Comparison of ENCODE assay signal across 2 cellular contexts in genomic region chr2:119803101-119803500, GRCh38.
TF ChIP-seq lines count a peak whose summit lies in the region.

No MANE protein-coding gene starts in this region.

TF ChIP-seq in GM23338, 12 proteins besides CTCF, POLR2A, EP300 and RAD21 (continued from another document):
- TF ChIP-seq ZNF462 (CRISPR knock-in tag; IDR thresholded peaks at IDR 0.05) (no peak), CREB1 (CRISPR knock-in tag; IDR thresholded peaks at IDR 0.05; ENCODE audit: low read depth) (no peak), STAT1 (IDR thresholded peaks at IDR 0.05; ENCODE audit: unreplicated experiment) (no peak), NANOG (IDR thresholded peaks at IDR 0.05; ENCODE audit: borderline replicate concordance) (no peak), EZH2phosphoT487 (IDR thresholded peaks at IDR 0.05; ENCODE audit: unreplicated experiment) (no peak), ETS1 (IDR thresholded peaks at IDR 0.05) (no peak), EZH2 (IDR thresholded peaks at IDR 0.05; ENCODE audit: low read depth, unreplicated experiment) (no peak), REST (IDR thresholded peaks at IDR 0.05; ENCODE audit: unreplicated experiment) (no peak), ZNF331 (CRISPR knock-in tag; IDR thresholded peaks at IDR 0.05; ENCODE audit: low read depth) (no peak)

TF ChIP-seq in GM12891, 5 proteins besides CTCF, POLR2A, EP300 and RAD21 (continued from another document):
- no peak for TF ChIP-seq POLR2AphosphoS5 (IDR thresholded peaks at IDR 0.05; ENCODE audit: low read depth, low read length)
- TF ChIP-seq TAF1 (IDR thresholded peaks at IDR 0.05; ENCODE audit: low read depth, low read length) = no peak
